ENCODE assay signal across 34 cellular contexts in genomic region chr7:15781944-15782343, GRCh38.
"Had no signal": no experiment of that assay in that cellular context is flagged by ENCODE, and none has a peak within 500 bp of the region (broad histone marks: within the 10 kb centered on the region; RNA-seq: fewer than 3 reads in every experiment).

No MANE protein-coding gene starts in this region.

- H3K36me3 ChIP-seq: brain microvascular endothelial cell, WERI-Rb-1 had no signal

- H3K4me2 ChIP-seq: KMS-11, PC-9 had no signal

- H3K27me3 ChIP-seq: brain microvascular endothelial cell had no signal

- DNase-seq: activated CD4-positive, alpha-beta T cell treated with anti-CD3 and anti-CD28 coated beads, Interleukin-2, amount 10 ng/mL, durations not matched to agents 24 days and 14 days; activated CD4-positive, alpha-beta T cell treated with anti-CD3 and anti-CD28 coated beads, Interleukin-2, amount 50 U/mL, for 4 hours; activated CD8-positive, alpha-beta T cell treated with anti-CD3 and anti-CD28 coated beads for 36 hours; activated effector memory CD4-positive, alpha-beta T cell treated with anti-CD3 and anti-CD28 coated beads, Interleukin-2, amount 50 U/mL, for 16 hours; activated naive CD4-positive, alpha-beta T cell; activated naive CD4-positive, alpha-beta T cell treated with anti-CD3 and anti-CD28 coated beads, Interleukin-2, amount 50 U/mL, for 16 hours; activated naive CD8-positive, alpha-beta T cell treated with anti-CD3 and anti-CD28 coated beads for 36 hours; activated T-cell treated with anti-CD3 and anti-CD28 coated beads, Interleukin-2, amount 50 U/mL, for 1 hour; activated T-cell treated with anti-CD3 and anti-CD28 coated beads, Interleukin-2, amount 50 U/mL, for 72 hours; amniotic stem cell; aorta; brain microvascular endothelial cell; central memory CD4-positive, alpha-beta T cell; MM.1S; MV-4-11; NCI-H1092 treated with DMSO at 0.1 percent for 48 hours; NCI-H1417; NCI-H146; NCI-H187; NCI-H2029 treated with DMSO at 0.1 percent for 48 hours; NCI-H2107; NCI-H2171; NCI-H510A; NCI-H526; NCI-H748 treated with DMSO at 0.1 percent for 48 hours; NK-92 treated with Interleukin-12 subunit alpha and Interleukin-12 subunit beta, amount 100 ng/mL, for 24 hours; PC-9; Right ventricle myocardium superior; SW 1271; T-helper 1 cell; T-helper 2 cell; T-helper 9 cell; WERI-Rb-1 had no signal

- H2AFZ ChIP-seq: PC-9 had no signal

- H3K4me3 ChIP-seq: PC-9 had no signal

- H3K27ac ChIP-seq: brain microvascular endothelial cell, KMS-11, PC-9, WERI-Rb-1 had no signal

- H3K9ac ChIP-seq: KMS-11 had no signal
